ENCODE assay signal across 19 cellular contexts in the genomic region with DNA sequence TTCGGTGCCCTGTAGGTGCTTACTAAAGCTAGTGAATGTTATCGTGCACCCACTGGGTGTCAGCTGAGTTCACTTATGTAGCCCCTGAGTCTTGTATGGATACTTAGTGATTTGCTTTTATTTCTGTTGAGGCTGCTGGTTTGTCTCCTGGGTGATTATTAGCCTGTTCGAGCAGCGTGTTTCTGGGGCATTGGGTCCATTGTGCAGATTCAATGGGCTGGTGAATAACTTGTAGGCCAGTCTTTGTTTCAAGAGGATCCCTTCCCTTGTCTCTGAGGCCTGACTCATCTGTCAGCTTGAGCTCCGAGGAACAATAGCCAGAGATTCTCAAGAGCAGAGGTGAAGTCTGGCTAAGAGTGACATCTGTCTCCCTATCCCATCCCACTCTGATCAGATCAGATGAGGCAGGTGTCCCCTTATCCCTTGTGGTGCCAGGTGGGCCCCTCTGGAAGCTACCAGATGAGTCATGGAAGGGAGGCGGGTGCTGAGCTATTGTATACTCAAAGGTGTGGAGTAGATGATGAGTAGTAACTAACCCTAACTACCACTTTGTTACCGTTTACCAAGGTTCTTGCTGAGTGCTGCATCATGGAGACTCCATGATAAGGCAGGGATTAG. TPM values are rescaled to one million over a fixed set of nuclear protein-coding genes. Genes with fewer than 3 reads are reported as not detected.
DNase-seq lines count a peak whose midpoint lies in the region; ATAC-seq, FAIRE-seq and TF ChIP-seq lines count a peak whose summit lies in the region.
"Had no signal": no experiment of that assay in that cellular context is flagged by ENCODE, and none has a peak within 500 bp of the region (broad histone marks: within the 10 kb centered on the region; RNA-seq: fewer than 3 reads in every experiment).

No MANE protein-coding gene starts in this region.

- no peak for TF ChIP-seq CTCF in neural cell (IDR thresholded peaks at IDR 0.05; ENCODE audit: poor library complexity, severe bottlenecking)
- TF ChIP-seq CTCF in pancreas (IDR thresholded peaks at IDR 0.05): no peak
- TF ChIP-seq CTCF in D721Med (IDR thresholded peaks at IDR 0.05; ENCODE audit: insufficient read depth, missing control alignments): no peak

- no peak for TF ChIP-seq EP300 in neural cell (conservative IDR thresholded peaks at IDR 0.05; ENCODE audit: poor library complexity, severe bottlenecking)

- H3K4me1 ChIP-seq in HUES6 (ENCODE audit: control insufficient read depth, insufficient read depth, low read length): peaks cover 21% of the 10 kb centered on the region
- H3K4me1 ChIP-seq in pancreas: peaks cover 0 to 9% (median 0%) of the 10 kb centered on the region in 3 donors

- 62 to 68% methylated on average over 7 of the region's 7 CpGs for WGBS in pancreas, 2 donors

- DNase-seq in NCI-H2107 treated with DMSO at 0.1 percent for 48 hours (lab: John Stamatoyannopoulos, UW; ENCODE audit: unreplicated experiment): peak; percentile 23
- DNase-seq in NCI-H2107 (lab: John Stamatoyannopoulos, UW): no peak
- DNase-seq in T-helper 17 cell: no peak
- no peak for DNase-seq in pancreas
- DNase-seq in GF-D8 (lab: John Stamatoyannopoulos, UW): no peak
- DNase-seq in D721Med (ENCODE audit: insufficient read length, low spot score): no peak
- DNase-seq: DMS 273 treated with DMSO at 0.1 percent for 48 hours; effector CD8-positive, alpha-beta T cell; naive B cell; NCI-H1694; RPMI8226 had no signal

- H3K9me3 ChIP-seq in HUES6 (ENCODE audit: control insufficient read depth, insufficient read depth, low read depth, low read length) (no peaks in the 10 kb centered on the region), T-helper 17 cell (ENCODE audit: control insufficient read depth, low read length, poor library complexity, severe bottlenecking) (no peaks in the 10 kb centered on the region), neural cell (ENCODE audit: low read length) (no peaks in the 10 kb centered on the region), pancreas (no peaks in the 10 kb centered on the region)
- H3K9me3 ChIP-seq: gastroesophageal sphincter, tibial nerve had no signal

- peak overlapping the region; percentile 32 for H3K27ac Mint-ChIP-seq in T-helper 17 cell
- H3K27ac Mint-ChIP-seq: naive B cell had no signal

- peaks cover 22% of the 10 kb centered on the region for H3K27me3 ChIP-seq in HUES6 (ENCODE audit: control insufficient read depth, insufficient read depth, low read length)
- H3K27me3 ChIP-seq in neural cell (ENCODE audit: insufficient read depth, low read depth, low read length): no peaks in the 10 kb centered on the region
- peaks cover 0 to 7% (median 2%) of the 10 kb centered on the region in 4 donors for H3K27me3 ChIP-seq in pancreas

- TF ChIP-seq RAD21 in neural cell (conservative IDR thresholded peaks at IDR 0.05): no peak

- no peak for FAIRE-seq in pancreas (lab: Jason Lieb, UNC)
- FAIRE-seq in D721Med (lab: Jason Lieb, UNC): no peak
- FAIRE-seq: A204.1, GM12878, GM19239, HTR-8/SVneo had no signal

- H3K79me2 ChIP-seq in neural cell (replicated peaks; ENCODE audit: insufficient read depth, low read length): peaks cover 74% of the 10 kb centered on the region

- no peak overlapping the region for H2AFZ ChIP-seq in neural cell (ENCODE audit: low read depth, low read length)

- peak overlapping the region; percentile 62 for H3K9ac ChIP-seq in HUES6 (ENCODE audit: low read length)
- peak overlapping the region; percentile 36 for H3K9ac ChIP-seq in neural cell (ENCODE audit: low read length)

- no peaks in the 10 kb centered on the region for H3K27me3 Mint-ChIP-seq in T-helper 17 cell

- peaks cover 26% of the 10 kb centered on the region for H4K20me1 ChIP-seq in neural cell (ENCODE audit: insufficient read depth)

- no peaks in the 10 kb centered on the region for H3K36me3 Mint-ChIP-seq in T-helper 17 cell (ENCODE audit: low read depth)
- H3K36me3 Mint-ChIP-seq: naive B cell had no signal

- peaks cover 32% of the 10 kb centered on the region for H3K4me1 Mint-ChIP-seq in T-helper 17 cell

- peak overlapping the region; percentile 63; the same call in 1 of the 2 replicates for H3K27ac ChIP-seq in HUES6 (ENCODE audit: low read depth, low read length)
- peak overlapping the region; percentile 39 for H3K27ac ChIP-seq in neural cell (ENCODE audit: low read length)
- H3K27ac ChIP-seq in pancreas: no peak overlapping the region
- H3K27ac ChIP-seq: gastroesophageal sphincter, tibial nerve had no signal

- H3K4me3 ChIP-seq in HUES6 (ENCODE audit: low read depth, low read length): no peak overlapping the region
- H3K4me3 ChIP-seq in neural cell (ENCODE audit: low read length): peak overlapping the region; percentile 98
- no peak overlapping the region for H3K4me3 ChIP-seq in pancreas
- H3K4me3 ChIP-seq: gastroesophageal sphincter, GM12878, tibial nerve had no signal

- intact Hi-C loops in pancreas (cut with DNase I): no loop called here

- peaks cover 4% of the 10 kb centered on the region for H3F3A ChIP-seq in neural cell (ENCODE audit: insufficient read depth, low read length, poor library complexity, severe bottlenecking)

- H3K36me3 ChIP-seq in HUES6 (ENCODE audit: control insufficient read depth, insufficient read depth, low read length) (peaks cover 10% of the 10 kb centered on the region; the same call in 1 of the 2 replicates), neural cell (ENCODE audit: insufficient read depth, low read length) (peaks cover under 1% of the 10 kb centered on the region), pancreas (no peaks in the 10 kb centered on the region)
- H3K36me3 ChIP-seq: gastroesophageal sphincter, tibial nerve had no signal

- ATAC-seq in T-helper 17 cell (no peak), pancreas (no peak)
- ATAC-seq: gastroesophageal sphincter, GM12878 had no signal

- H3K4me2 ChIP-seq in neural cell (ENCODE audit: low read length): peak overlapping the region; percentile 73

- no peak overlapping the region for H3K4me3 Mint-ChIP-seq in T-helper 17 cell

- no peaks in the 10 kb centered on the region for H3K9me2 ChIP-seq in neural cell (ENCODE audit: insufficient read depth, low read length)

TF ChIP-seq in neural cell, 6 proteins besides CTCF, POLR2A, EP300 and RAD21:
- TF ChIP-seq MXI1 (conservative IDR thresholded peaks at IDR 0.05; ENCODE audit: poor library complexity, severe bottlenecking) (no peak), SMC3 (conservative IDR thresholded peaks at IDR 0.05; ENCODE audit: poor library complexity) (no peak), POLR2AphosphoS5 (IDR thresholded peaks at IDR 0.05) (no peak), TAF1 (IDR thresholded peaks at IDR 0.05; ENCODE audit: low read depth) (no peak), REST (IDR thresholded peaks at IDR 0.05; ENCODE audit: borderline replicate concordance) (no peak), EZH2 (IDR thresholded peaks at IDR 0.05; ENCODE audit: borderline replicate concordance, insufficient read depth, low read length, poor library complexity, severe bottlenecking) (no peak)
TF ChIP-seq in neural cell: peak in this region for 0.

RNA-seq across cellular contexts. Expression of gene MIAT, which starts 3.7 kb away (rescaled TPM):
- total RNA-seq in T-helper 17 cell (100 to 1,000 TPM in 1 of 2 donors, 10 to 100 TPM in 1; 83.4 to 116 TPM), pancreas (under 1 TPM; 0.35 to 0.78 (median 0.60) TPM)
- polyA plus RNA-seq in neural cell (529 and 710 TPM in 2 replicates), pancreas (under 1 TPM; 0.28 to 0.42 TPM)
- 421 and 468 TPM in 2 replicates for polyA minus RNA-seq in neural cell

RNA-seq across cellular contexts. Expression of gene CRYBA4, which starts 39.3 kb away (rescaled TPM):
- not detected for total RNA-seq in T-helper 17 cell
- polyA plus RNA-seq in neural cell: not detected in 2 replicates
- not detected in 2 replicates for polyA minus RNA-seq in neural cell
- under 1 TPM in 1 of 6 donors, not detected in 5; 0.19 TPM for total RNA-seq in pancreas
- not detected for polyA plus RNA-seq in pancreas
- total RNA-seq: gastroesophageal sphincter, tibial nerve had no signal

RNA-seq across cellular contexts. Expression of gene CRYBB1, which starts 43.2 kb away (rescaled TPM):
- not detected for total RNA-seq in T-helper 17 cell
- not detected in 2 replicates for polyA plus RNA-seq in neural cell
- not detected in 2 replicates for polyA minus RNA-seq in neural cell
- total RNA-seq in pancreas: under 1 TPM in 3 of 6 donors, not detected in 3; 0.20 to 0.66 (median 0.34) TPM
- polyA plus RNA-seq in pancreas: under 1 TPM; 0.14 to 0.38 TPM

Comparison
In these comparisons a context has a peak if more than half of its experiments do, and no peak if none do; other contexts are left out.
1. H3K27ac ChIP-seq: peak in HUES6 (single experiment) and neural cell (single experiment); none in pancreas (0 of 4).
2. RNA of gene MIAT, which starts 3.7 kb away (total RNA-seq): 83.4 to 116 TPM in T-helper 17 cell; 0.35 to 0.78 TPM in pancreas; every median in the first group is over 10 times any median in the second.